ENCODE assay signal across 16 cellular contexts in genomic region chr17:28707339-28707720, GRCh38. TPM values are rescaled to one million over a fixed set of nuclear protein-coding genes. Genes with fewer than 3 reads are reported as not detected.
DNase-seq lines count a peak whose midpoint lies in the region; ATAC-seq and TF ChIP-seq lines count a peak whose summit lies in the region.
"Had no signal": no experiment of that assay in that cellular context is flagged by ENCODE, and none has a peak within 500 bp of the region (broad histone marks: within the 10 kb centered on the region; RNA-seq: fewer than 3 reads in every experiment).

No MANE protein-coding gene starts in this region.

- no peak for ATAC-seq in memory B cell (ENCODE audit: low read depth)
- ATAC-seq: A549 had no signal

- no peak for DNase-seq in activated CD4-positive, alpha-beta memory T cell treated with anti-CD3 and anti-CD28 coated beads, Interleukin-2, amount 10 ng/mL, durations not matched to agents 7 days and 5 days
- no peak for DNase-seq in activated CD4-positive, alpha-beta memory T cell treated with anti-CD3 and anti-CD28 coated beads for 36 hours
- no peak for DNase-seq in activated T-helper 2 cell treated with anti-CD3 and anti-CD28 coated beads, Interferon-gamma antibody, Interleukin-2, Interleukin-4, amounts not matched to agents 10 μg/mL and 5 μg/mL and 100 μg/mL, durations not matched to agents 14 hours and 24 hours and 36 hours (ENCODE audit: low spot score)
- no peak for DNase-seq in memory B cell (ENCODE audit: low spot score in 2 of 2)
- DNase-seq in type B pancreatic cell (ENCODE audit: extremely low spot score, unreplicated experiment): no peak
- no peak for DNase-seq in iPS-NIHi11 (ENCODE audit: low spot score)
- DNase-seq in NCI-H69 (lab: John Stamatoyannopoulos, UW): no peak
- no peak for DNase-seq in DMS114 treated with DMSO at 0.1 percent for 48 hours (lab: John Stamatoyannopoulos, UW; ENCODE audit: unreplicated experiment)
- DNase-seq: GF-D8, MG63, NCI-H1092 treated with DMSO at 0.1 percent for 48 hours, NCI-H1694, NCI-H2107, NCI-H345 had no signal

- peaks cover 15% of the 10 kb centered on the region for H3K4me1 Mint-ChIP-seq in activated CD4-positive, alpha-beta memory T cell treated with anti-CD3 and anti-CD28 coated beads, Interleukin-2, amount 10 ng/mL, durations not matched to agents 7 days and 5 days
- H3K4me1 Mint-ChIP-seq in activated CD4-positive, alpha-beta memory T cell treated with anti-CD3 and anti-CD28 coated beads for 36 hours (ENCODE audit: low read depth): peaks cover 17% of the 10 kb centered on the region
- peaks cover 4% of the 10 kb centered on the region for H3K4me1 Mint-ChIP-seq in activated T-helper 2 cell treated with anti-CD3 and anti-CD28 coated beads, Interferon-gamma antibody, Interleukin-2, Interleukin-4, amounts not matched to agents 10 μg/mL and 5 μg/mL and 100 μg/mL, durations not matched to agents 14 hours and 24 hours and 36 hours (ENCODE audit: low read depth)
- H3K4me1 Mint-ChIP-seq in memory B cell: peaks cover 7% of the 10 kb centered on the region
- peaks cover 14% of the 10 kb centered on the region for H3K4me1 Mint-ChIP-seq in type B pancreatic cell (ENCODE audit: unreplicated experiment)

- peak overlapping the region; percentile 54 for H3K27ac Mint-ChIP-seq in activated CD4-positive, alpha-beta memory T cell treated with anti-CD3 and anti-CD28 coated beads, Interleukin-2, amount 10 ng/mL, durations not matched to agents 7 days and 5 days
- H3K27ac Mint-ChIP-seq in activated CD4-positive, alpha-beta memory T cell treated with anti-CD3 and anti-CD28 coated beads for 36 hours: no peak overlapping the region
- peak overlapping the region; percentile 17 for H3K27ac Mint-ChIP-seq in activated T-helper 2 cell treated with anti-CD3 and anti-CD28 coated beads, Interferon-gamma antibody, Interleukin-2, Interleukin-4, amounts not matched to agents 10 μg/mL and 5 μg/mL and 100 μg/mL, durations not matched to agents 14 hours and 24 hours and 36 hours
- peak overlapping the region; percentile 54 for H3K27ac Mint-ChIP-seq in memory B cell
- peak overlapping the region; percentile 13 for H3K27ac Mint-ChIP-seq in type B pancreatic cell

- H3K36me3 Mint-ChIP-seq in activated CD4-positive, alpha-beta memory T cell treated with anti-CD3 and anti-CD28 coated beads, Interleukin-2, amount 10 ng/mL, durations not matched to agents 7 days and 5 days (ENCODE audit: low read depth): peaks cover 16% of the 10 kb centered on the region
- peaks cover 8% of the 10 kb centered on the region for H3K36me3 Mint-ChIP-seq in activated CD4-positive, alpha-beta memory T cell treated with anti-CD3 and anti-CD28 coated beads for 36 hours
- peaks cover 23% of the 10 kb centered on the region for H3K36me3 Mint-ChIP-seq in activated T-helper 2 cell treated with anti-CD3 and anti-CD28 coated beads, Interferon-gamma antibody, Interleukin-2, Interleukin-4, amounts not matched to agents 10 μg/mL and 5 μg/mL and 100 μg/mL, durations not matched to agents 14 hours and 24 hours and 36 hours (ENCODE audit: low read depth)
- H3K36me3 Mint-ChIP-seq in memory B cell: peaks cover 11% of the 10 kb centered on the region
- peaks cover 5% of the 10 kb centered on the region for H3K36me3 Mint-ChIP-seq in type B pancreatic cell

- no peak overlapping the region for H3K4me3 Mint-ChIP-seq in activated CD4-positive, alpha-beta memory T cell treated with anti-CD3 and anti-CD28 coated beads, Interleukin-2, amount 10 ng/mL, durations not matched to agents 7 days and 5 days
- H3K4me3 Mint-ChIP-seq in activated CD4-positive, alpha-beta memory T cell treated with anti-CD3 and anti-CD28 coated beads for 36 hours: no peak overlapping the region
- H3K4me3 Mint-ChIP-seq in activated T-helper 2 cell treated with anti-CD3 and anti-CD28 coated beads, Interferon-gamma antibody, Interleukin-2, Interleukin-4, amounts not matched to agents 10 μg/mL and 5 μg/mL and 100 μg/mL, durations not matched to agents 14 hours and 24 hours and 36 hours (ENCODE audit: low read depth): no peak overlapping the region
- H3K4me3 Mint-ChIP-seq in memory B cell: no peak overlapping the region
- H3K4me3 Mint-ChIP-seq in type B pancreatic cell: no peak overlapping the region

- intact Hi-C loops in activated CD4-positive, alpha-beta memory T cell treated with anti-CD3 and anti-CD28 coated beads for 36 hours (cut with micrococcal nuclease): no loop called here
- intact Hi-C loops in activated T-helper 2 cell treated with anti-CD3 and anti-CD28 coated beads, Interferon-gamma antibody, Interleukin-2, Interleukin-4, amounts not matched to agents 10 μg/mL and 5 μg/mL and 100 μg/mL, durations not matched to agents 14 hours and 24 hours and 36 hours (cut with micrococcal nuclease): no loop called here

- no peak for TF ChIP-seq CTCF in type B pancreatic cell (conservative IDR thresholded peaks at IDR 0.05)

- CTCF ChIA-PET in activated CD4-positive, alpha-beta memory T cell treated with anti-CD3 and anti-CD28 coated beads, Interleukin-2, amount 10 ng/mL, durations not matched to agents 7 days and 5 days (lab: Charles Lee): interaction anchor here (1.0 kb wide), 1 partner anchor 63 kb away, joined by 3 read pairs; no protein-coding TSS in a partner anchor
- CTCF ChIA-PET in activated CD4-positive, alpha-beta memory T cell treated with anti-CD3 and anti-CD28 coated beads for 36 hours (lab: Charles Lee): interaction anchor here (1.0 kb wide), 1 partner anchor 41 kb away, joined by 4 read pairs; no protein-coding TSS in a partner anchor

- H3K9me3 Mint-ChIP-seq in activated CD4-positive, alpha-beta memory T cell treated with anti-CD3 and anti-CD28 coated beads, Interleukin-2, amount 10 ng/mL, durations not matched to agents 7 days and 5 days: no peaks in the 10 kb centered on the region
- no peaks in the 10 kb centered on the region for H3K9me3 Mint-ChIP-seq in activated CD4-positive, alpha-beta memory T cell treated with anti-CD3 and anti-CD28 coated beads for 36 hours
- H3K9me3 Mint-ChIP-seq in activated T-helper 2 cell treated with anti-CD3 and anti-CD28 coated beads, Interferon-gamma antibody, Interleukin-2, Interleukin-4, amounts not matched to agents 10 μg/mL and 5 μg/mL and 100 μg/mL, durations not matched to agents 14 hours and 24 hours and 36 hours: no peaks in the 10 kb centered on the region
- no peaks in the 10 kb centered on the region for H3K9me3 Mint-ChIP-seq in memory B cell
- H3K9me3 Mint-ChIP-seq in type B pancreatic cell: no peaks in the 10 kb centered on the region

- POLR2A ChIA-PET in activated CD4-positive, alpha-beta memory T cell treated with anti-CD3 and anti-CD28 coated beads, Interleukin-2, amount 10 ng/mL, durations not matched to agents 7 days and 5 days (lab: Charles Lee): interaction anchor here (1.1 to 1.4 kb wide), 2 partner anchors 45 to 59 kb away, joined by 3 read pairs; partner anchors contain the start of genes SDF2 and SUPT6H
- POLR2A ChIA-PET in activated CD4-positive, alpha-beta memory T cell treated with anti-CD3 and anti-CD28 coated beads for 36 hours (lab: Charles Lee): no interaction called here

- peaks cover under 1% of the 10 kb centered on the region for H3K27me3 Mint-ChIP-seq in activated CD4-positive, alpha-beta memory T cell treated with anti-CD3 and anti-CD28 coated beads, Interleukin-2, amount 10 ng/mL, durations not matched to agents 7 days and 5 days
- H3K27me3 Mint-ChIP-seq in activated CD4-positive, alpha-beta memory T cell treated with anti-CD3 and anti-CD28 coated beads for 36 hours: no peaks in the 10 kb centered on the region
- no peaks in the 10 kb centered on the region for H3K27me3 Mint-ChIP-seq in activated T-helper 2 cell treated with anti-CD3 and anti-CD28 coated beads, Interferon-gamma antibody, Interleukin-2, Interleukin-4, amounts not matched to agents 10 μg/mL and 5 μg/mL and 100 μg/mL, durations not matched to agents 14 hours and 24 hours and 36 hours (ENCODE audit: low read depth)
- H3K27me3 Mint-ChIP-seq in memory B cell (no peaks in the 10 kb centered on the region), type B pancreatic cell (no peaks in the 10 kb centered on the region)

RNA-seq across cellular contexts. Expression of gene PROCA1, which starts 4.4 kb away (rescaled TPM):
- total RNA-seq in activated CD4-positive, alpha-beta memory T cell treated with anti-CD3 and anti-CD28 coated beads, Interleukin-2, amount 10 ng/mL, durations not matched to agents 7 days and 5 days: 1 to 10 TPM; 6.2 to 7.4 TPM
- 1 to 10 TPM; 4.5 TPM for total RNA-seq in activated CD4-positive, alpha-beta memory T cell treated with anti-CD3 and anti-CD28 coated beads for 36 hours
- total RNA-seq in activated T-helper 2 cell treated with anti-CD3 and anti-CD28 coated beads, Interferon-gamma antibody, Interleukin-2, Interleukin-4, amounts not matched to agents 10 μg/mL and 5 μg/mL and 100 μg/mL, durations not matched to agents 14 hours and 24 hours and 36 hours: 7.0 and 7.7 TPM in 2 replicates
- total RNA-seq in type B pancreatic cell (ENCODE audit: low replicate concordance): 3.0 and 9.2 TPM in 2 replicates
- total RNA-seq: H4 had no signal

RNA-seq across cellular contexts. Expression of gene RAB34, which starts 10.3 kb away (rescaled TPM):
- 1 to 10 TPM; 6.5 to 7.4 TPM for total RNA-seq in activated CD4-positive, alpha-beta memory T cell treated with anti-CD3 and anti-CD28 coated beads, Interleukin-2, amount 10 ng/mL, durations not matched to agents 7 days and 5 days
- 1 to 10 TPM; 4.9 to 6.6 TPM for total RNA-seq in activated CD4-positive, alpha-beta memory T cell treated with anti-CD3 and anti-CD28 coated beads for 36 hours
- total RNA-seq in activated T-helper 2 cell treated with anti-CD3 and anti-CD28 coated beads, Interferon-gamma antibody, Interleukin-2, Interleukin-4, amounts not matched to agents 10 μg/mL and 5 μg/mL and 100 μg/mL, durations not matched to agents 14 hours and 24 hours and 36 hours: 19.4 and 21.5 TPM in 2 replicates
- 54.2 and 133 TPM in 2 replicates for total RNA-seq in type B pancreatic cell (ENCODE audit: low replicate concordance)

RNA-seq across cellular contexts. Expression of gene RPL23A, which starts 12.5 kb away (rescaled TPM):
- total RNA-seq in activated CD4-positive, alpha-beta memory T cell treated with anti-CD3 and anti-CD28 coated beads, Interleukin-2, amount 10 ng/mL, durations not matched to agents 7 days and 5 days: 1,000 to 10,000 TPM; 1,962 to 2,028 TPM
- total RNA-seq in activated CD4-positive, alpha-beta memory T cell treated with anti-CD3 and anti-CD28 coated beads for 36 hours: 1,000 to 10,000 TPM; 2,357 to 2,419 TPM
- total RNA-seq in activated T-helper 2 cell treated with anti-CD3 and anti-CD28 coated beads, Interferon-gamma antibody, Interleukin-2, Interleukin-4, amounts not matched to agents 10 μg/mL and 5 μg/mL and 100 μg/mL, durations not matched to agents 14 hours and 24 hours and 36 hours: 1,712 and 1,733 TPM in 2 replicates
- 1,717 and 1,950 TPM in 2 replicates for total RNA-seq in type B pancreatic cell (ENCODE audit: low replicate concordance)

RNA-seq across cellular contexts. Expression of gene TLCD1, which starts 18.7 kb away (rescaled TPM):
- total RNA-seq in activated CD4-positive, alpha-beta memory T cell treated with anti-CD3 and anti-CD28 coated beads, Interleukin-2, amount 10 ng/mL, durations not matched to agents 7 days and 5 days: 1 to 10 TPM; 1.4 to 2.3 TPM
- total RNA-seq in activated CD4-positive, alpha-beta memory T cell treated with anti-CD3 and anti-CD28 coated beads for 36 hours: 1 to 10 TPM; 9.1 to 9.5 TPM
- 8.0 and 8.2 TPM in 2 replicates for total RNA-seq in activated T-helper 2 cell treated with anti-CD3 and anti-CD28 coated beads, Interferon-gamma antibody, Interleukin-2, Interleukin-4, amounts not matched to agents 10 μg/mL and 5 μg/mL and 100 μg/mL, durations not matched to agents 14 hours and 24 hours and 36 hours
- 18.6 and 40.2 TPM in 2 replicates for total RNA-seq in type B pancreatic cell (ENCODE audit: low replicate concordance)

RNA-seq across cellular contexts. Expression of gene NEK8, which starts 21.3 kb away (rescaled TPM):
- 1 to 10 TPM; 2.5 to 3.5 TPM for total RNA-seq in activated CD4-positive, alpha-beta memory T cell treated with anti-CD3 and anti-CD28 coated beads, Interleukin-2, amount 10 ng/mL, durations not matched to agents 7 days and 5 days
- total RNA-seq in activated CD4-positive, alpha-beta memory T cell treated with anti-CD3 and anti-CD28 coated beads for 36 hours: 1 to 10 TPM; 3.4 to 4.0 TPM
- 3.6 and 4.2 TPM in 2 replicates for total RNA-seq in activated T-helper 2 cell treated with anti-CD3 and anti-CD28 coated beads, Interferon-gamma antibody, Interleukin-2, Interleukin-4, amounts not matched to agents 10 μg/mL and 5 μg/mL and 100 μg/mL, durations not matched to agents 14 hours and 24 hours and 36 hours
- 8.7 and 9.5 TPM in 2 replicates for total RNA-seq in type B pancreatic cell (ENCODE audit: low replicate concordance)
